In genomic region chr3:74789111-74789510, GRCh38 we compare ENCODE assay signal across 1 cellular context.
TF ChIP-seq lines count a peak whose summit lies in the region.

No MANE protein-coding gene starts in this region.

TF ChIP-seq in SK-N-SH treated with all-trans-retinoic acid at 6 μM for 48 hours, 23 proteins besides CTCF, POLR2A, EP300 and RAD21 (continued from another document):
- TF ChIP-seq ISL1 (CRISPR knock-in tag; IDR thresholded peaks at IDR 0.05) (no peak), CSRNP3 (CRISPR knock-in tag; IDR thresholded peaks at IDR 0.05) (no peak), TOX (CRISPR knock-in tag; IDR thresholded peaks at IDR 0.05; ENCODE audit: borderline replicate concordance) (no peak)
